ENCODE assay signal across 9 cellular contexts in genomic region chr5:73311291-73312110, GRCh38.
DNase-seq lines count a peak whose midpoint lies in the region; ATAC-seq and TF ChIP-seq lines count a peak whose summit lies in the region.
"Had no signal": no experiment of that assay in that cellular context is flagged by ENCODE, and none has a peak within 500 bp of the region (broad histone marks: within the 10 kb centered on the region; RNA-seq: fewer than 3 reads in every experiment).

No MANE protein-coding gene starts in this region.

- peaks cover 66% of the 10 kb centered on the region for H3K27me3 Mint-ChIP-seq in activated CD4-positive, alpha-beta T cell treated with anti-CD3 and anti-CD28 coated beads, Interleukin-2, amount 10 ng/mL, durations not matched to agents 24 days and 14 days
- H3K27me3 Mint-ChIP-seq in stimulated activated memory B cell treated with anti-CD40 and anti-IgM and Interleukin-4, amounts not matched to agents 10 μg/mL and 1 μg/mL and 100 μg/mL, for 72 hours, result peaks cover 55% of the 10 kb centered on the region

- H3K27ac Mint-ChIP-seq in activated CD4-positive, alpha-beta T cell treated with anti-CD3 and anti-CD28 coated beads, Interleukin-2, amount 10 ng/mL, durations not matched to agents 24 days and 14 days, result no peak overlapping the region
- no peak overlapping the region for H3K27ac Mint-ChIP-seq in stimulated activated memory B cell treated with anti-CD40 and anti-IgM and Interleukin-4, amounts not matched to agents 10 μg/mL and 1 μg/mL and 100 μg/mL, for 72 hours

- H3K27me3 ChIP-seq in SJCRH30 (no peaks in the 10 kb centered on the region), foreskin keratinocyte (no peaks in the 10 kb centered on the region)

- H3K36me3 ChIP-seq in SJCRH30, result no peaks in the 10 kb centered on the region

- intact Hi-C loops in activated CD4-positive, alpha-beta T cell treated with anti-CD3 and anti-CD28 coated beads, Interleukin-2, amount 10 ng/mL, durations not matched to agents 24 days and 14 days (cut with micrococcal nuclease), result no loop called here

- peak; percentile 11 for TF ChIP-seq CTCF in foreskin keratinocyte (conservative IDR thresholded peaks at IDR 0.05)

- H3K4me3 Mint-ChIP-seq in activated CD4-positive, alpha-beta T cell treated with anti-CD3 and anti-CD28 coated beads, Interleukin-2, amount 10 ng/mL, durations not matched to agents 24 days and 14 days, result no peak overlapping the region
- H3K4me3 Mint-ChIP-seq in stimulated activated memory B cell treated with anti-CD40 and anti-IgM and Interleukin-4, amounts not matched to agents 10 μg/mL and 1 μg/mL and 100 μg/mL, for 72 hours, result no peak overlapping the region

- H3K27ac ChIP-seq in SJCRH30, result peak overlapping the region; percentile 51
- H3K27ac ChIP-seq in foreskin keratinocyte, result peak overlapping the region; percentile 45

- H3K9me3 Mint-ChIP-seq in activated CD4-positive, alpha-beta T cell treated with anti-CD3 and anti-CD28 coated beads, Interleukin-2, amount 10 ng/mL, durations not matched to agents 24 days and 14 days, result no peaks in the 10 kb centered on the region
- no peaks in the 10 kb centered on the region for H3K9me3 Mint-ChIP-seq in stimulated activated memory B cell treated with anti-CD40 and anti-IgM and Interleukin-4, amounts not matched to agents 10 μg/mL and 1 μg/mL and 100 μg/mL, for 72 hours

- no peaks in the 10 kb centered on the region; the same call in 1 of the 2 replicates for H3K4me1 ChIP-seq in SJCRH30
- peaks cover 3% of the 10 kb centered on the region for H3K4me1 ChIP-seq in foreskin keratinocyte

- H3K36me3 Mint-ChIP-seq in activated CD4-positive, alpha-beta T cell treated with anti-CD3 and anti-CD28 coated beads, Interleukin-2, amount 10 ng/mL, durations not matched to agents 24 days and 14 days (ENCODE audit: low read depth), result no peaks in the 10 kb centered on the region
- H3K36me3 Mint-ChIP-seq in stimulated activated memory B cell treated with anti-CD40 and anti-IgM and Interleukin-4, amounts not matched to agents 10 μg/mL and 1 μg/mL and 100 μg/mL, for 72 hours, result no peaks in the 10 kb centered on the region

- peak; percentile 89 for ATAC-seq in foreskin keratinocyte
- no peak for ATAC-seq in stimulated activated memory B cell treated with anti-CD40 and anti-IgM and Interleukin-4, amounts not matched to agents 10 μg/mL and 1 μg/mL and 100 μg/mL, for 72 hours

- no peaks in the 10 kb centered on the region for H3K9me3 ChIP-seq in SJCRH30 (replicated peaks)

- no peaks in the 10 kb centered on the region for H3K4me1 Mint-ChIP-seq in activated CD4-positive, alpha-beta T cell treated with anti-CD3 and anti-CD28 coated beads, Interleukin-2, amount 10 ng/mL, durations not matched to agents 24 days and 14 days
- no peaks in the 10 kb centered on the region for H3K4me1 Mint-ChIP-seq in stimulated activated memory B cell treated with anti-CD40 and anti-IgM and Interleukin-4, amounts not matched to agents 10 μg/mL and 1 μg/mL and 100 μg/mL, for 72 hours

- DNase-seq in GM04503 (ENCODE audit: low read depth) (peak; percentile 74), SJCRH30 (peak; percentile 80), foreskin keratinocyte (peak; percentile 89 to 95), renal cortical epithelial cell (ENCODE audit: low read depth) (peak; percentile 69), SHP77 (lab: John Stamatoyannopoulos, UW) (no peak), HT-29 (ENCODE audit: low spot score) (no peak)
- DNase-seq in activated CD4-positive, alpha-beta T cell treated with anti-CD3 and anti-CD28 coated beads, Interleukin-2, amount 10 ng/mL, durations not matched to agents 24 days and 14 days, result no peak
- DNase-seq: dorsolateral prefrontal cortex had no signal

- peak overlapping the region; percentile 42 for H3K4me3 ChIP-seq in SJCRH30

Comparison
In these comparisons a context has a peak if more than half of its experiments do, and no peak if none do; other contexts are left out.
1. DNase-seq: peak in GM04503 (single experiment), SJCRH30 (2 of 2), foreskin keratinocyte (2 of 2) and renal cortical epithelial cell (single experiment); none in activated CD4-positive, alpha-beta T cell treated with anti-CD3 and anti-CD28 coated beads, Interleukin-2, amount 10 ng/mL, durations not matched to agents 24 days and 14 days (single experiment), SHP77 (0 of 2) and HT-29 (single experiment).